In genomic region chr3:11908981-11909698, GRCh38 we compare ENCODE assay signal across 20 cellular contexts.
A peak's percentile ranks its signal among the peaks of the same experiment; 100 is the strongest.
DNase-seq lines count a peak whose midpoint lies in the region; ATAC-seq, FAIRE-seq and TF ChIP-seq lines count a peak whose summit lies in the region.
"Had no signal": no experiment of that assay in that cellular context is flagged by ENCODE, and none has a peak within 500 bp of the region (broad histone marks: within the 10 kb centered on the region; RNA-seq: fewer than 3 reads in every experiment).

No MANE protein-coding gene starts in this region.

- H3K4me1 ChIP-seq in K562 (replicated peaks in 1 of 2; ENCODE audit: control insufficient read depth in 2 of 2, insufficient read depth in 2 of 2, low read length in 2 of 2), result no peaks in the 10 kb centered on the region; a peak in 1 of 5 replicates

- in situ Hi-C loops in K562 (cut with MboI), result no loop called here

- H3K4me3 Mint-ChIP-seq in stimulated activated effector memory CD8-positive, alpha-beta T cell treated with anti-CD3 and anti-CD28 coated beads, Interleukin-12 subunit alpha, Interleukin-12 subunit beta, amount 100 ng/mL, for 72 hours, result peak overlapping the region; percentile 47

- H4K20me1 ChIP-seq in K562 (replicated peaks; ENCODE audit: control insufficient read depth, insufficient read depth, low read length), result no peaks in the 10 kb centered on the region
- H4K20me1 ChIP-seq: BLaER1 treated with 17β-estradiol and CSF1 and Interleukin-3, amounts not matched to agents 10 nM and 100 nM had no signal

- no peak overlapping the region for H3K9ac ChIP-seq in K562 (ENCODE audit: insufficient read depth in 1 of 2, low read depth in 2 of 2, low read length in 2 of 2)
- H3K9ac ChIP-seq: BLaER1 treated with 17β-estradiol and CSF1 and Interleukin-3, amounts not matched to agents 10 nM and 100 nM; GM23248 had no signal

- TF ChIP-seq RAD21 in K562 (CRISPR knock-in tag; conservative IDR thresholded peaks at IDR 0.05 in 1 of 2, IDR thresholded peaks at IDR 0.05 in 1 of 2), result no peak

- H3K27ac Mint-ChIP-seq in stimulated activated effector memory CD8-positive, alpha-beta T cell treated with anti-CD3 and anti-CD28 coated beads, Interleukin-12 subunit alpha, Interleukin-12 subunit beta, amount 100 ng/mL, for 72 hours, result peak overlapping the region; percentile 36

- H3K9me1 ChIP-seq in K562 (ENCODE audit: control insufficient read depth, insufficient read depth, low read length), result no peaks in the 10 kb centered on the region

- 2% methylated on average over 22 of the region's 22 CpGs for WGBS in K562 (ENCODE audit: insufficient coverage, low coverage, missing lambda C conversion rate)

- H3K79me2 ChIP-seq in K562 (ENCODE audit: control insufficient read depth, insufficient read depth, low read length), result no peaks in the 10 kb centered on the region

- no peak overlapping the region for H3K27ac ChIP-seq in K562 (ENCODE audit: extremely low read depth, low read depth, low read length)
- H3K27ac ChIP-seq: BLaER1 treated with 17β-estradiol and CSF1 and Interleukin-3, amounts not matched to agents 10 nM and 100 nM; GM23248; PC-9 had no signal

- TF ChIP-seq EP300 in K562 (IDR thresholded peaks at IDR 0.05; ENCODE audit: low read length), result no peak

- CTCF ChIA-PET in K562 (lab: Yijun Ruan, JAX; ENCODE audit: low intra/inter-chr PET ratio), result no interaction called here

- H3K4me3 ChIP-seq in K562, result no peak overlapping the region
- H3K4me3 ChIP-seq: BLaER1 treated with 17β-estradiol and CSF1 and Interleukin-3, amounts not matched to agents 10 nM and 100 nM; GM12878; GM23248; PC-9 had no signal

- H3K36me3 ChIP-seq in K562 (ENCODE audit: control insufficient read depth, insufficient read depth, low read length), result no peaks in the 10 kb centered on the region
- H3K36me3 ChIP-seq: BLaER1 treated with 17β-estradiol and CSF1 and Interleukin-3, amounts not matched to agents 10 nM and 100 nM had no signal

- no peak overlapping the region for H3K4me2 ChIP-seq in K562 (ENCODE audit: insufficient read depth, low read length)
- H3K4me2 ChIP-seq: PC-9 had no signal

- BruUV-seq in K562 (replicated peaks; lab: Mats Ljungman, UMichigan), result no TSS peak

- no peak for TF ChIP-seq CTCF in K562 (IDR thresholded peaks at IDR 0.05 in 2 of 3, conservative IDR thresholded peaks at IDR 0.05 in 1 of 3; ENCODE audit: insufficient read depth in 2 of 3, low read depth in 1 of 3, low read length in 3 of 3)

- peak; percentile 61 for ATAC-seq in HG02885 (IDR thresholded peaks at IDR 0.05; ENCODE audit: poor library complexity, unreplicated experiment)
- no peak for ATAC-seq in K562
- peak; percentile 78 for ATAC-seq in stimulated activated effector memory CD8-positive, alpha-beta T cell treated with anti-CD3 and anti-CD28 coated beads, Interleukin-12 subunit alpha, Interleukin-12 subunit beta, amount 100 ng/mL, for 72 hours
- no peak for ATAC-seq in GM21526 (IDR thresholded peaks at IDR 0.05; ENCODE audit: low FRiP score, unreplicated experiment)
- ATAC-seq: GM12878 had no signal

- no peaks in the 10 kb centered on the region for H3K9me3 ChIP-seq in K562 (replicated peaks; ENCODE audit: control insufficient read depth, insufficient read depth, low read depth, low read length)
- H3K9me3 ChIP-seq: BLaER1 treated with 17β-estradiol and CSF1 and Interleukin-3, amounts not matched to agents 10 nM and 100 nM had no signal

- intact Hi-C loops in K562 (cut with micrococcal nuclease), result no loop called here

- no peak for TF ChIP-seq POLR2A in K562 (conservative IDR thresholded peaks at IDR 0.05)

- POLR2A ChIA-PET in K562 (lab: Yijun Ruan, JAX), result no interaction called here

- no peak overlapping the region for H2AFZ ChIP-seq in K562 (ENCODE audit: low read depth, low read length)
- H2AFZ ChIP-seq: GM23248, PC-9 had no signal

- peaks cover 25% of the 10 kb centered on the region for H3K4me1 Mint-ChIP-seq in stimulated activated effector memory CD8-positive, alpha-beta T cell treated with anti-CD3 and anti-CD28 coated beads, Interleukin-12 subunit alpha, Interleukin-12 subunit beta, amount 100 ng/mL, for 72 hours

- peak; percentile 52 for DNase-seq in activated CD8-positive, alpha-beta memory T cell treated with anti-CD3 and anti-CD28 coated beads for 24 hours
- no peak for DNase-seq in activated CD8-positive, alpha-beta memory T cell treated with anti-CD3 and anti-CD28 coated beads, Interleukin-2, amount 50 U/mL, for 48 hours
- DNase-seq in K562 (ENCODE audit: extremely low read depth in 1 of 4, low spot score in 3 of 4) (no peak), HUDEP-2 (lab: John Stamatoyannopoulos, UW; ENCODE audit: unreplicated experiment in 76 of 76) (no peak), NCI-H1092 (lab: John Stamatoyannopoulos, UW) (no peak)
- no peak for DNase-seq in stimulated activated effector memory CD8-positive, alpha-beta T cell treated with anti-CD3 and anti-CD28 coated beads, Interleukin-12 subunit alpha, Interleukin-12 subunit beta, amount 100 ng/mL, for 72 hours (ENCODE audit: low spot score in 2 of 2)
- DNase-seq: Calu3, Karpas-422, MM.1S, NCI-H1105 treated with DMSO at 0.1 percent for 48 hours, NCI-H187 treated with DMSO at 0.1 percent for 48 hours, NCI-H2171, NCI-H446 treated with DMSO at 0.1 percent for 48 hours, NCI-H748 treated with DMSO at 0.1 percent for 48 hours, PC-9 had no signal

- peaks cover 10 to 79% of the 10 kb centered on the region in 2 experiments for H3K27me3 ChIP-seq in K562 (ENCODE audit: control insufficient read depth in 2 of 2, insufficient read depth in 2 of 2, low read length in 2 of 2)
- H3K27me3 ChIP-seq: BLaER1 treated with 17β-estradiol and CSF1 and Interleukin-3, amounts not matched to agents 10 nM and 100 nM had no signal

- no peak for FAIRE-seq in K562 (lab: Jason Lieb, UNC)
- FAIRE-seq: GM12878 had no signal

- no peaks in the 10 kb centered on the region for H3K9me3 Mint-ChIP-seq in stimulated activated effector memory CD8-positive, alpha-beta T cell treated with anti-CD3 and anti-CD28 coated beads, Interleukin-12 subunit alpha, Interleukin-12 subunit beta, amount 100 ng/mL, for 72 hours

- H3K36me3 Mint-ChIP-seq in stimulated activated effector memory CD8-positive, alpha-beta T cell treated with anti-CD3 and anti-CD28 coated beads, Interleukin-12 subunit alpha, Interleukin-12 subunit beta, amount 100 ng/mL, for 72 hours, result no peaks in the 10 kb centered on the region

TF ChIP-seq in K562, 482 proteins besides CTCF, POLR2A, EP300 and RAD21:
- TF ChIP-seq EGR1 (conservative IDR thresholded peaks at IDR 0.05), result peak; percentile 44
- TF ChIP-seq ZNF124 (CRISPR knock-in tag; IDR thresholded peaks at IDR 0.05), result no peak

Comparison
In these comparisons a context has a peak if more than half of its experiments do, and no peak if none do; other contexts are left out.
1. ATAC-seq: peak in HG02885 (single experiment) and stimulated activated effector memory CD8-positive, alpha-beta T cell treated with anti-CD3 and anti-CD28 coated beads, Interleukin-12 subunit alpha, Interleukin-12 subunit beta, amount 100 ng/mL, for 72 hours (single experiment); none in K562 (single experiment) and GM21526 (single experiment).